15 cellular contexts compared by ENCODE assay signal in the genomic region with DNA sequence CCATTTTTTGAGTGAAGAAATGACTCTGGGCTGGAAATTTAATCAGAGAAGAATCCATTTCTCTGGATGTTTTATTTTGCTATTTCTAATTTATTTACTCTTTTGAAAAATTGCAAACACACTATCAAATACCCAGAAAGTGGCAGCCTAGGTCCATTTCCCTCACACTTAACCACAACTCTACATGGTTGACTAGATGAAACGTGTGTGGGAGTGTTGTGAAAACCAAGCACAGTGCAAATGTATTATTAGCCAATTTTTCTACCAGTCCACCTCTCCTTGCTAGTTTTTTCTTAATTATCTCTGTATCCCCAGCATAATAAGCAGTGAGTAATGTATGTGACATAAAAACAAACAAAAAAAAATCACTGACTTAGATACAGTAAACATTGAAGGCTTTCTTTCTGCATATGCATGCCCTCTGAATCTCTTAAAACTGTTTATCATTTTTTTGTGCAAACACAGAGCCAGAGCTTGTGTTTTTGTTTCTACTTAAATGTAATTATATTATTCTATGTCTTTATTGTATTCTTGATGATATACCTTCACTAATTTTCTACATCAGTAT. TPM values are rescaled to one million over a fixed set of nuclear protein-coding genes. Genes with fewer than 3 reads are reported as not detected.
DNase-seq lines count a peak whose midpoint lies in the region; ATAC-seq, FAIRE-seq and TF ChIP-seq lines count a peak whose summit lies in the region.
"Had no signal": no experiment of that assay in that cellular context is flagged by ENCODE, and none has a peak within 500 bp of the region (broad histone marks: within the 10 kb centered on the region; RNA-seq: fewer than 3 reads in every experiment).

No MANE protein-coding gene starts in this region.

- no peak overlapping the region for H3K27ac ChIP-seq in tibial nerve
- H3K27ac ChIP-seq: body of pancreas, gastroesophageal sphincter, KMS-11 had no signal

- intact Hi-C loops in lower leg skin (cut with DNase I; ENCODE audit: low total_unique reads): loop anchor here (10.0 kb wide), 2 partner anchors 67 to 1623 kb away; no protein-coding TSS in a partner anchor

- ATAC-seq in GM19025 (IDR thresholded peaks at IDR 0.05; ENCODE audit: low read depth, unreplicated experiment) (peak; percentile 76), GM21723 (IDR thresholded peaks at IDR 0.05; ENCODE audit: unreplicated experiment) (peak; percentile 97), HG03135 (IDR thresholded peaks at IDR 0.05; ENCODE audit: unreplicated experiment) (peak; percentile 75)
- ATAC-seq: body of pancreas; effector memory CD8-positive, alpha-beta T cell; gastroesophageal sphincter; right cardiac atrium had no signal

- FAIRE-seq in HTR-8/SVneo (lab: Jason Lieb, UNC): no peak

- no peaks in the 10 kb centered on the region for H3K36me3 ChIP-seq in tibial nerve
- H3K36me3 ChIP-seq: gastroesophageal sphincter had no signal

- no peak for TF ChIP-seq POLR2A in lower leg skin (IDR thresholded peaks at IDR 0.05)
- no peak for TF ChIP-seq POLR2A in tibial nerve (IDR thresholded peaks at IDR 0.05)

- H3K27me3 ChIP-seq in tibial nerve: no peaks in the 10 kb centered on the region
- H3K27me3 ChIP-seq: body of pancreas, gastroesophageal sphincter had no signal

- DNase-seq in NCI-H526 treated with DMSO at 0.1 percent for 48 hours (lab: John Stamatoyannopoulos, UW): no peak
- no peak for DNase-seq in HTR-8/SVneo (ENCODE audit: insufficient read length, low spot score)
- DNase-seq in lower leg skin (ENCODE audit: low spot score in 2 of 2): no peak
- no peak for DNase-seq in tibial nerve (ENCODE audit: low spot score in 2 of 2)
- DNase-seq: activated CD4-positive, alpha-beta T cell treated with anti-CD3 and anti-CD28 coated beads for 4 hours; activated T-cell treated with anti-CD3 and anti-CD28 coated beads, Interleukin-2, amount 50 U/mL, for 48 hours; body of pancreas; effector memory CD8-positive, alpha-beta T cell; NCI-H187 treated with DMSO at 0.1 percent for 48 hours; right cardiac atrium had no signal

- no peak overlapping the region for H3K4me3 ChIP-seq in lower leg skin (ENCODE audit: low read depth, poor library complexity, severe bottlenecking)
- H3K4me3 ChIP-seq in tibial nerve: no peak overlapping the region
- H3K4me3 ChIP-seq: body of pancreas, gastroesophageal sphincter had no signal

- 72 to 75% methylated on average over 1 of the region's 1 CpG for WGBS in lower leg skin, 2 donors
- 69 to 74% methylated on average over 1 of the region's 1 CpG for WGBS in tibial nerve, 2 donors

- peaks cover 0 to 18% (median 2%) of the 10 kb centered on the region in 4 donors for H3K9me3 ChIP-seq in tibial nerve
- H3K9me3 ChIP-seq: body of pancreas had no signal

- TF ChIP-seq CTCF in lower leg skin (IDR thresholded peaks at IDR 0.05): no peak
- no peak for TF ChIP-seq CTCF in tibial nerve (IDR thresholded peaks at IDR 0.05)

- no peaks in the 10 kb centered on the region for H3K4me1 ChIP-seq in tibial nerve
- H3K4me1 ChIP-seq: body of pancreas, gastroesophageal sphincter had no signal

- no peak for TF ChIP-seq EP300 in tibial nerve (IDR thresholded peaks at IDR 0.05)

RNA-seq across cellular contexts. Expression of gene SCIN, which starts 30.9 kb away (rescaled TPM):
- 1 to 10 TPM; 3.1 to 6.6 (median 5.8) TPM for total RNA-seq in lower leg skin
- total RNA-seq in tibial nerve: 1 to 10 TPM in 3 of 4 donors, under 1 TPM in 1; under 0.01 to 7.0 (median 2.2) TPM
